ENCODE assay signal across 8 cellular contexts in genomic region chr12:51814311-51815088, GRCh38. TPM values are rescaled to one million over a fixed set of nuclear protein-coding genes. Genes with fewer than 3 reads are reported as not detected.
DNase-seq lines count a peak whose midpoint lies in the region; ATAC-seq and TF ChIP-seq lines count a peak whose summit lies in the region.

No MANE protein-coding gene starts in this region.

- peak overlapping the region; percentile 51 for H3K4me3 ChIP-seq in fibroblast of the aortic adventitia (ENCODE audit: low read depth, low read length)

- peak; percentile 55 for DNase-seq in NCI-H2227 (lab: John Stamatoyannopoulos, UW; ENCODE audit: unreplicated experiment)
- DNase-seq in NCI-H2227 treated with DMSO at 0.1 percent for 48 hours (lab: John Stamatoyannopoulos, UW) = no peak
- peak; percentile 75 for DNase-seq in NOMO-1 treated with dmso at 0.1 percent for 144 hours (lab: John Stamatoyannopoulos, UW; ENCODE audit: unreplicated experiment)
- DNase-seq in activated effector memory CD4-positive, alpha-beta T cell treated with Interleukin-2 at 50 U/mL for 16 hours = peak; percentile 54
- DNase-seq in fibroblast of the aortic adventitia (ENCODE audit: low read depth) = peak; percentile 67
- DNase-seq in naive thymus-derived CD8-positive, alpha-beta T cell = peak; percentile 34 to 81 (median 60)

- H3K4me1 Mint-ChIP-seq in naive thymus-derived CD8-positive, alpha-beta T cell = peaks cover 7 to 16% (median 13%) of the 10 kb centered on the region in 4 donors
- H3K4me1 Mint-ChIP-seq in stimulated activated naive CD8-positive, alpha-beta T cell treated with anti-CD3 and anti-CD28 coated beads, Interleukin-15, Interleukin-2, amounts not matched to agents 100 ng/mL and 50 ng/mL, for 24 hours (ENCODE audit: low read depth) = peaks cover 8% of the 10 kb centered on the region

- POLR2A ChIA-PET in naive thymus-derived CD8-positive, alpha-beta T cell (lab: Charles Lee) = interaction anchor here (0.6 to 2.5 kb wide), 8 partner anchors 9 to 288 kb away, joined by 3 to 20 read pairs (median 4); no protein-coding TSS in a partner anchor

- peaks cover 0 to 10% (median 0%) of the 10 kb centered on the region in 5 donors for H3K27me3 Mint-ChIP-seq in naive thymus-derived CD8-positive, alpha-beta T cell
- H3K27me3 Mint-ChIP-seq in stimulated activated naive CD8-positive, alpha-beta T cell treated with anti-CD3 and anti-CD28 coated beads, Interleukin-15, Interleukin-2, amounts not matched to agents 100 ng/mL and 50 ng/mL, for 24 hours = peaks cover 7% of the 10 kb centered on the region

- peak; percentile 66 for TF ChIP-seq CTCF in fibroblast of the aortic adventitia (IDR thresholded peaks at IDR 0.05; ENCODE audit: insufficient read depth, low read length)

- peak overlapping the region in 8 of 10 donors; percentile 21 to 90 (median 83) for H3K27ac Mint-ChIP-seq in naive thymus-derived CD8-positive, alpha-beta T cell
- peak overlapping the region; percentile 81 for H3K27ac Mint-ChIP-seq in stimulated activated naive CD8-positive, alpha-beta T cell treated with anti-CD3 and anti-CD28 coated beads, Interleukin-15, Interleukin-2, amounts not matched to agents 100 ng/mL and 50 ng/mL, for 24 hours

- peak; percentile 89 to 94 for ATAC-seq in naive thymus-derived CD8-positive, alpha-beta T cell
- no peak for ATAC-seq in GM19452 (IDR thresholded peaks at IDR 0.05; ENCODE audit: unreplicated experiment)

- peak overlapping the region; percentile 74 to 92 (median 82) for H3K4me3 Mint-ChIP-seq in naive thymus-derived CD8-positive, alpha-beta T cell
- peak overlapping the region; percentile 79 for H3K4me3 Mint-ChIP-seq in stimulated activated naive CD8-positive, alpha-beta T cell treated with anti-CD3 and anti-CD28 coated beads, Interleukin-15, Interleukin-2, amounts not matched to agents 100 ng/mL and 50 ng/mL, for 24 hours

- no peaks in the 10 kb centered on the region for H3K36me3 Mint-ChIP-seq in naive thymus-derived CD8-positive, alpha-beta T cell
- H3K36me3 Mint-ChIP-seq in stimulated activated naive CD8-positive, alpha-beta T cell treated with anti-CD3 and anti-CD28 coated beads, Interleukin-15, Interleukin-2, amounts not matched to agents 100 ng/mL and 50 ng/mL, for 24 hours (ENCODE audit: low read depth) = no peaks in the 10 kb centered on the region

- H3K9me3 Mint-ChIP-seq in naive thymus-derived CD8-positive, alpha-beta T cell = no peaks in the 10 kb centered on the region
- no peaks in the 10 kb centered on the region for H3K9me3 Mint-ChIP-seq in stimulated activated naive CD8-positive, alpha-beta T cell treated with anti-CD3 and anti-CD28 coated beads, Interleukin-15, Interleukin-2, amounts not matched to agents 100 ng/mL and 50 ng/mL, for 24 hours

RNA-seq across cellular contexts. Expression of gene FIGNL2, which starts 34.0 kb away (rescaled TPM):
- total RNA-seq in fibroblast of the aortic adventitia (ENCODE audit: low replicate concordance) = 0.18 TPM in 1 of 2 replicates, not detected in the other
- 1 to 10 TPM; 2.8 to 3.2 TPM for total RNA-seq in naive thymus-derived CD8-positive, alpha-beta T cell
- under 1 TPM in 2 of 3 donors, not detected in 1; 0.08 to 0.21 TPM for polyA plus RNA-seq in naive thymus-derived CD8-positive, alpha-beta T cell
